1 cellular context compared by ENCODE assay signal in genomic region chr9:99224445-99224844, GRCh38.
TF ChIP-seq lines count a peak whose summit lies in the region.

No MANE protein-coding gene starts in this region.

TF ChIP-seq in GM12878, 131 proteins besides CTCF, POLR2A, EP300 and RAD21:
- no peak for TF ChIP-seq E2F4 (IDR thresholded peaks at IDR 0.05; ENCODE audit: low read depth, low read length)
- TF ChIP-seq JUNB (IDR thresholded peaks at IDR 0.05): peak; percentile 32; the same call in 1 of the 2 replicates
- TF ChIP-seq ATF7 (IDR thresholded peaks at IDR 0.05; ENCODE audit: low read depth): peak; percentile 50; the same call in 1 of the 2 replicates
- TF ChIP-seq PKNOX1 (IDR thresholded peaks at IDR 0.05): peak; percentile 54; the same call in 1 of the 2 replicates
- no peak for TF ChIP-seq NRF1 (conservative IDR thresholded peaks at IDR 0.05; ENCODE audit: low read depth, low read length)
- peak; percentile 29; the same call in 1 of the 2 replicates for TF ChIP-seq RELB (IDR thresholded peaks at IDR 0.05; ENCODE audit: low read depth)
- TF ChIP-seq NFIC (IDR thresholded peaks at IDR 0.05; ENCODE audit: low read depth, low read length): peak; percentile 43; the same call in 1 of the 2 replicates
- peak; percentile 82 for TF ChIP-seq SPI1 (IDR thresholded peaks at IDR 0.05; ENCODE audit: borderline replicate concordance, insufficient read depth, low read depth, low read length)
TF ChIP-seq in GM12878: peak in this region for 6.
